In genomic region chr19:4030981-4031380, GRCh38 we compare ENCODE assay signal across 17 cellular contexts. TPM values are rescaled to one million over a fixed set of nuclear protein-coding genes. Genes with fewer than 3 reads are reported as not detected.
DNase-seq lines count a peak whose midpoint lies in the region; ATAC-seq, FAIRE-seq and TF ChIP-seq lines count a peak whose summit lies in the region.
"Had no signal": no experiment of that assay in that cellular context is flagged by ENCODE, and none has a peak within 500 bp of the region (broad histone marks: within the 10 kb centered on the region; RNA-seq: fewer than 3 reads in every experiment).

No MANE protein-coding gene starts in this region.

- H3K4me2 ChIP-seq in K562 (ENCODE audit: insufficient read depth, low read length) = no peak overlapping the region
- H3K4me2 ChIP-seq in neuronal stem cell (ENCODE audit: insufficient read depth, low read length, poor library complexity, severe bottlenecking) = no peak overlapping the region
- H3K4me2 ChIP-seq in hepatocyte = no peak overlapping the region
- H3K4me2 ChIP-seq: GM23338 had no signal

- H2AK5ac ChIP-seq in neuronal stem cell (ENCODE audit: low read depth, low read length) = no peak overlapping the region

- no peaks in the 10 kb centered on the region for H3K9me1 ChIP-seq in K562 (ENCODE audit: control insufficient read depth, insufficient read depth, low read length)

- no peak for FAIRE-seq in K562 (lab: Jason Lieb, UNC)
- FAIRE-seq: GM12892 had no signal

- TF ChIP-seq CTCF in K562 (IDR thresholded peaks at IDR 0.05 in 2 of 3, conservative IDR thresholded peaks at IDR 0.05 in 1 of 3; ENCODE audit: insufficient read depth in 2 of 3, low read depth in 1 of 3, low read length in 3 of 3) (no peak), hepatocyte (IDR thresholded peaks at IDR 0.05; ENCODE audit: poor library complexity) (no peak)

- H2BK12ac ChIP-seq in neuronal stem cell (ENCODE audit: low read length) = no peak overlapping the region

- H3K9me3 ChIP-seq in K562 (replicated peaks; ENCODE audit: control insufficient read depth, insufficient read depth, low read depth, low read length) (no peaks in the 10 kb centered on the region; the same call in 1 of the 2 replicates), neuronal stem cell (replicated peaks in 1 of 2; ENCODE audit: control insufficient read depth in 2 of 2, insufficient read depth in 1 of 2, low read depth in 1 of 2, low read length in 2 of 2) (peaks cover 5 to 7% of the 10 kb centered on the region in 2 donors), hepatocyte (ENCODE audit: low read depth) (no peaks in the 10 kb centered on the region)

- H3K14ac ChIP-seq in neuronal stem cell (ENCODE audit: low read length) = no peak overlapping the region

- no peak for ATAC-seq in K562
- ATAC-seq: GM23338, HCT116 had no signal

- no peak for TF ChIP-seq RAD21 in K562 (CRISPR knock-in tag; conservative IDR thresholded peaks at IDR 0.05 in 1 of 2, IDR thresholded peaks at IDR 0.05 in 1 of 2)

- peak; percentile 32; the same call in 1 of the 2 replicates for TF ChIP-seq POLR2A in K562 (conservative IDR thresholded peaks at IDR 0.05)

- DNase-seq in K562 (ENCODE audit: extremely low read depth in 1 of 4, low spot score in 3 of 4) = no peak
- no peak for DNase-seq in neuronal stem cell (ENCODE audit: low spot score)
- DNase-seq in substantia nigra (lab: John Stamatoyannopoulos, UW) = no peak
- no peak for DNase-seq in hepatocyte (ENCODE audit: low spot score)
- no peak for DNase-seq in activated CD4-positive, alpha-beta T cell treated with anti-CD3 and anti-CD28 coated beads, Interleukin-2, amount 50 U/mL, for 48 hours
- no peak for DNase-seq in cerebellar cortex (ENCODE audit: low spot score)
- no peak for DNase-seq in KG1 (lab: John Stamatoyannopoulos, UW)
- DNase-seq: C1 segment of cervical spinal cord, Calu3, COR-L47, DMS53, DMS79 treated with DMSO at 0.1 percent for 48 hours, GF-D8, H9 had no signal

- peaks cover 9% of the 10 kb centered on the region for H3K79me1 ChIP-seq in neuronal stem cell (ENCODE audit: low read depth, low read length)

- BruUV-seq in K562 (replicated peaks; lab: Mats Ljungman, UMichigan) = no TSS peak

- H3K4me3 ChIP-seq in K562 = no peak overlapping the region
- no peak overlapping the region for H3K4me3 ChIP-seq in neuronal stem cell (ENCODE audit: low read length in 2 of 2)
- no peak overlapping the region for H3K4me3 ChIP-seq in hepatocyte
- H3K4me3 ChIP-seq: GM23338 had no signal

- H3K9ac ChIP-seq in K562 (ENCODE audit: insufficient read depth in 1 of 2, low read depth in 2 of 2, low read length in 2 of 2) (peak overlapping the region in 1 of 2 experiments; percentile 17; a peak in 1 of 4 replicates), neuronal stem cell (ENCODE audit: low read depth, low read length, poor library complexity) (no peak overlapping the region)

- no peaks in the 10 kb centered on the region for H3K27me3 ChIP-seq in K562 (ENCODE audit: control insufficient read depth in 2 of 2, insufficient read depth in 2 of 2, low read length in 2 of 2)
- no peaks in the 10 kb centered on the region for H3K27me3 ChIP-seq in neuronal stem cell (ENCODE audit: control insufficient read depth in 3 of 3, insufficient read depth in 3 of 3, low read depth in 1 of 3, low read length in 3 of 3)
- H3K27me3 ChIP-seq in hepatocyte = no peaks in the 10 kb centered on the region

- H3K36me3 ChIP-seq in K562 (ENCODE audit: control insufficient read depth, insufficient read depth, low read length) (peaks cover 56% of the 10 kb centered on the region), neuronal stem cell (replicated peaks in 1 of 2; ENCODE audit: control insufficient read depth in 2 of 2, insufficient read depth in 2 of 2, low read length in 2 of 2) (peaks cover 37 to 84% of the 10 kb centered on the region in 2 donors), hepatocyte (replicated peaks; ENCODE audit: insufficient read depth, low read depth) (no peaks in the 10 kb centered on the region)

- intact Hi-C loops in K562 (cut with micrococcal nuclease) = no loop called here

- peak overlapping the region; percentile 65 for H3K23ac ChIP-seq in neuronal stem cell (ENCODE audit: low read depth, low read length, poor library complexity)

- no peak overlapping the region for H4K91ac ChIP-seq in neuronal stem cell (ENCODE audit: low read depth, low read length, poor library complexity)

- in situ Hi-C loops in K562 (cut with MboI) = no loop called here

- H2BK5ac ChIP-seq in neuronal stem cell (ENCODE audit: low read length) = peak overlapping the region; percentile 53

- CTCF ChIA-PET in K562 (lab: Yijun Ruan, JAX; ENCODE audit: low intra/inter-chr PET ratio) = no interaction called here

- H3K4me1 ChIP-seq in K562 (replicated peaks in 1 of 2; ENCODE audit: control insufficient read depth in 2 of 2, insufficient read depth in 2 of 2, low read length in 2 of 2) (peaks cover 0 to 38% of the 10 kb centered on the region in 2 experiments; a peak in 2 of 5 replicates), neuronal stem cell (ENCODE audit: control insufficient read depth in 2 of 2, insufficient read depth in 1 of 2, low read depth in 1 of 2, low read length in 2 of 2) (no peaks in the 10 kb centered on the region), hepatocyte (ENCODE audit: insufficient read depth) (no peaks in the 10 kb centered on the region)

- no peak for TF ChIP-seq EP300 in K562 (IDR thresholded peaks at IDR 0.05; ENCODE audit: low read length)

- H2AFZ ChIP-seq in K562 (ENCODE audit: low read depth, low read length) = no peak overlapping the region
- no peak overlapping the region for H2AFZ ChIP-seq in neuronal stem cell (ENCODE audit: low read length)
- H2AFZ ChIP-seq in hepatocyte = no peak overlapping the region
- H2AFZ ChIP-seq: GM23338 had no signal

- WGBS in K562 (ENCODE audit: insufficient coverage, low coverage, missing lambda C conversion rate) = 84% methylated on average over 8 of the region's 9 CpGs
- WGBS in neuronal stem cell (ENCODE audit: extremely low coverage in 2 of 2, insufficient read length in 2 of 2, insufficient replicate concordance in 1 of 2), 2 donors = no CpG with 5 or more reads among the region's 9 CpGs
- 84% methylated on average over 9 of the region's 9 CpGs for WGBS in hepatocyte (ENCODE audit: low lambda C conversion rate, missing lambda C conversion rate)

- H3K18ac ChIP-seq in neuronal stem cell (ENCODE audit: low read length) = no peak overlapping the region

- H3K4ac ChIP-seq in neuronal stem cell (ENCODE audit: low read length) = no peak overlapping the region

- H3K9me2 ChIP-seq in hepatocyte (replicated peaks; ENCODE audit: insufficient read depth) = no peaks in the 10 kb centered on the region

- H2BK15ac ChIP-seq in neuronal stem cell (ENCODE audit: low read length) = no peak overlapping the region

- POLR2A ChIA-PET in K562 (lab: Yijun Ruan, JAX) = interaction anchor here (0.5 kb wide), 1 partner anchor 9 kb away, joined by 3 read pairs; no protein-coding TSS in a partner anchor

- H3K79me2 ChIP-seq in K562 (ENCODE audit: control insufficient read depth, insufficient read depth, low read length) (no peaks in the 10 kb centered on the region), hepatocyte (no peaks in the 10 kb centered on the region)

- peak overlapping the region; percentile 92 for H4K8ac ChIP-seq in neuronal stem cell (ENCODE audit: low read depth, low read length)

- H3K27ac ChIP-seq in K562 (ENCODE audit: extremely low read depth, low read depth, low read length) (no peak overlapping the region), neuronal stem cell (replicated peaks; ENCODE audit: low read length) (no peak overlapping the region), substantia nigra (ENCODE audit: low read depth, low read length, poor library complexity, severe bottlenecking) (peak overlapping the region; percentile 98), hepatocyte (no peak overlapping the region)

- no peaks in the 10 kb centered on the region; the same call in 1 of the 2 replicates for H4K20me1 ChIP-seq in K562 (replicated peaks; ENCODE audit: control insufficient read depth, insufficient read depth, low read length)
- no peaks in the 10 kb centered on the region for H4K20me1 ChIP-seq in hepatocyte (ENCODE audit: insufficient read depth, poor library complexity, severe bottlenecking)

- H2BK120ac ChIP-seq in neuronal stem cell (ENCODE audit: low read depth, low read length) = no peak overlapping the region

RNA-seq across cellular contexts. Expression of gene PIAS4, which starts 23.4 kb away (rescaled TPM):
- 19.4 and 56.5 TPM in 2 replicates for total RNA-seq in K562 (2011; cell fraction: chromatin; rRNA removed; ENCODE audit: low replicate concordance)
- total RNA-seq in K562 (2011; cell fraction: nucleolus; rRNA removed) = 36.9 and 39.3 TPM in 2 replicates
- total RNA-seq in K562 (2011; cell fraction: nucleoplasm; rRNA removed) = 20.4 and 20.9 TPM in 2 replicates
- total RNA-seq in K562 (2014; rRNA removed) = 21.9 and 26.4 TPM in 2 replicates
- 5.3 and 7.3 TPM in 2 replicates for total RNA-seq in K562 (2014; rRNA removed; fragmentation: Illumina TruSeq; extraction: Trizol)
- total RNA-seq in K562 (2015; rRNA removed; fragmentation: Illumina TruSeq; extraction: Trizol) = 14.3 and 14.4 TPM in 2 replicates
- total RNA-seq in K562 (2021) = 24.9 and 34.9 TPM in 2 replicates
- polyA plus RNA-seq in K562 (2011; rRNA removed) = 6.7 and 7.1 TPM in 2 replicates
- 7.4 and 15.5 TPM in 2 replicates for polyA plus RNA-seq in K562 (2011; cell fraction: cytosol; rRNA removed)
- 11.2 and 22.2 TPM in 2 replicates for polyA plus RNA-seq in K562 (2011; cell fraction: nucleus; rRNA removed)
- polyA plus RNA-seq in K562 (2012) = 23.1 and 44.7 TPM in 2 replicates
- 14.5 and 23.3 TPM in 2 replicates for polyA plus RNA-seq in K562 (2014; fragmentation: Illumina TruSeq; extraction: Trizol)
- polyA plus RNA-seq in K562 (2014; fragmentation: Nextera tagmentation; extraction: Ambion mirVana) = under 1 TPM; 0.27 TPM
- 14.8 and 19.9 TPM in 2 replicates for polyA plus RNA-seq in K562 (2014; rRNA removed)
- 4.6 and 5.3 TPM in 2 replicates for polyA minus RNA-seq in K562 (2011; rRNA and poly(A)+ RNA removed)
- 14.9 and 18.8 TPM in 2 replicates for polyA minus RNA-seq in K562 (2011; cell fraction: cytosol; rRNA and poly(A)+ RNA removed)
- polyA minus RNA-seq in K562 (2011; cell fraction: nucleus; rRNA and poly(A)+ RNA removed) = 21.3 and 22.4 TPM in 2 replicates
- 64.0 TPM for polyA plus RNA-seq in neuronal stem cell (2013, experiment 1 of 2)
- 61.2 TPM for polyA plus RNA-seq in neuronal stem cell (2013, experiment 2 of 2)
- 16.7 and 18.1 TPM in 2 replicates for total RNA-seq in hepatocyte
- polyA plus RNA-seq in hepatocyte = 8.3 and 15.0 TPM in 2 replicates

RNA-seq across cellular contexts. Expression of gene ZBTB7A, which starts 35.7 kb away (rescaled TPM):
- 5.4 and 20.2 TPM in 2 replicates for total RNA-seq in K562 (2011; cell fraction: chromatin; rRNA removed; ENCODE audit: low replicate concordance)
- 10.5 and 12.0 TPM in 2 replicates for total RNA-seq in K562 (2011; cell fraction: nucleolus; rRNA removed)
- 5.3 and 7.3 TPM in 2 replicates for total RNA-seq in K562 (2011; cell fraction: nucleoplasm; rRNA removed)
- total RNA-seq in K562 (2014; rRNA removed) (10.2 and 13.8 TPM in 2 replicates), K562 (2014; rRNA removed; fragmentation: Illumina TruSeq; extraction: Trizol) (1.6 and 1.8 TPM in 2 replicates), K562 (2015; rRNA removed; fragmentation: Illumina TruSeq; extraction: Trizol) (4.6 and 4.8 TPM in 2 replicates), K562 (2021) (32.7 and 34.0 TPM in 2 replicates), hepatocyte (19.2 and 23.3 TPM in 2 replicates)
- polyA plus RNA-seq in K562 (2011; rRNA removed) (2.0 and 2.4 TPM in 2 replicates), K562 (2014; fragmentation: Illumina TruSeq; extraction: Trizol) (6.3 and 8.3 TPM in 2 replicates), K562 (2014; fragmentation: Nextera tagmentation; extraction: Ambion mirVana) (under 1 TPM; 0.11 to 0.27 TPM), K562 (2014; rRNA removed) (10.8 and 11.6 TPM in 2 replicates), hepatocyte (46.1 and 46.2 TPM in 2 replicates)
- polyA plus RNA-seq in K562 (2011; cell fraction: cytosol; rRNA removed) = 2.8 and 11.2 TPM in 2 replicates
- polyA plus RNA-seq in K562 (2011; cell fraction: nucleus; rRNA removed) = 7.4 and 18.4 TPM in 2 replicates
- polyA plus RNA-seq in K562 (2012) = 8.9 and 10.8 TPM in 2 replicates
- 1.3 and 1.7 TPM in 2 replicates for polyA minus RNA-seq in K562 (2011; rRNA and poly(A)+ RNA removed)
- 14.2 and 20.6 TPM in 2 replicates for polyA minus RNA-seq in K562 (2011; cell fraction: cytosol; rRNA and poly(A)+ RNA removed)
- 5.4 and 5.8 TPM in 2 replicates for polyA minus RNA-seq in K562 (2011; cell fraction: nucleus; rRNA and poly(A)+ RNA removed)
- polyA plus RNA-seq in neuronal stem cell (2013, experiment 1 of 2) = 9.3 TPM
- polyA plus RNA-seq in neuronal stem cell (2013, experiment 2 of 2) = 10.2 TPM

RNA-seq across cellular contexts. Expression of gene EEF2, which starts 45.7 kb away (rescaled TPM):
- 411 and 869 TPM in 2 replicates for total RNA-seq in K562 (2011; cell fraction: chromatin; rRNA removed; ENCODE audit: low replicate concordance)
- total RNA-seq in K562 (2011; cell fraction: nucleolus; rRNA removed) = 851 and 883 TPM in 2 replicates
- 585 and 614 TPM in 2 replicates for total RNA-seq in K562 (2011; cell fraction: nucleoplasm; rRNA removed)
- total RNA-seq in K562 (2014; rRNA removed) (1,752 and 1,953 TPM in 2 replicates), K562 (2014; rRNA removed; fragmentation: Illumina TruSeq; extraction: Trizol) (1,453 and 1,647 TPM in 2 replicates), K562 (2015; rRNA removed; fragmentation: Illumina TruSeq; extraction: Trizol) (1,387 and 1,494 TPM in 2 replicates), K562 (2021) (2,825 and 3,003 TPM in 2 replicates), hepatocyte (1,740 and 1,817 TPM in 2 replicates)
- polyA plus RNA-seq in K562 (2011; rRNA removed) (1,026 and 1,305 TPM in 2 replicates), K562 (2014; fragmentation: Illumina TruSeq; extraction: Trizol) (1,501 and 2,376 TPM in 2 replicates), K562 (2014; fragmentation: Nextera tagmentation; extraction: Ambion mirVana) (100 to 1,000 TPM; 372 to 422 TPM), K562 (2014; rRNA removed) (1,067 and 1,158 TPM in 2 replicates), hepatocyte (444 and 526 TPM in 2 replicates)
- polyA plus RNA-seq in K562 (2011; cell fraction: cytosol; rRNA removed) = 1,502 and 1,797 TPM in 2 replicates
- polyA plus RNA-seq in K562 (2011; cell fraction: nucleus; rRNA removed) = 696 and 770 TPM in 2 replicates
- 3,305 and 4,013 TPM in 2 replicates for polyA plus RNA-seq in K562 (2012)
- polyA minus RNA-seq in K562 (2011; rRNA and poly(A)+ RNA removed) = 1,191 and 1,209 TPM in 2 replicates
- 1,563 and 2,307 TPM in 2 replicates for polyA minus RNA-seq in K562 (2011; cell fraction: cytosol; rRNA and poly(A)+ RNA removed)
- polyA minus RNA-seq in K562 (2011; cell fraction: nucleus; rRNA and poly(A)+ RNA removed) = 434 and 599 TPM in 2 replicates
- polyA plus RNA-seq in neuronal stem cell (2013, experiment 1 of 2) = 2,427 TPM
- polyA plus RNA-seq in neuronal stem cell (2013, experiment 2 of 2) = 2,458 TPM
